Comparison of ENCODE assay signal across 8 cellular contexts in genomic region chr10:3776796-3777571, GRCh38. TPM values are rescaled to one million over a fixed set of nuclear protein-coding genes. Genes with fewer than 3 reads are reported as not detected.
DNase-seq lines count a peak whose midpoint lies in the region; ATAC-seq and TF ChIP-seq lines count a peak whose summit lies in the region.

No MANE protein-coding gene starts in this region.

- no peaks in the 10 kb centered on the region for H3K27me3 ChIP-seq in GM23248 (replicated peaks; ENCODE audit: insufficient read depth)
- H3K27me3 ChIP-seq in liver (ENCODE audit: control insufficient read depth in 4 of 4, insufficient read depth in 4 of 4, low read length in 3 of 4): no peaks in the 10 kb centered on the region
- H3K27me3 ChIP-seq in thymus (ENCODE audit: control insufficient read depth, insufficient read depth): no peaks in the 10 kb centered on the region

- H3K36me3 ChIP-seq in GM23248 (ENCODE audit: low read depth) (peaks cover 58% of the 10 kb centered on the region), liver (ENCODE audit: control insufficient read depth in 4 of 4, insufficient read depth in 3 of 4, low read depth in 1 of 4, low read length in 3 of 4) (peaks cover 14 to 63% (median 49%) of the 10 kb centered on the region in 4 donors), thymus (ENCODE audit: control insufficient read depth, insufficient read depth) (peaks cover 63% of the 10 kb centered on the region)

- peak overlapping the region; percentile 100 for H3K27ac ChIP-seq in GM23248
- peak overlapping the region; percentile 48 to 59 for H3K27ac ChIP-seq in liver (ENCODE audit: low read depth in 1 of 2, low read length in 2 of 2)
- peak overlapping the region; percentile 68 for H3K27ac ChIP-seq in thymus (ENCODE audit: low read depth)

- ATAC-seq in SK-N-SH treated with all-trans-retinoic acid at 6 μM for 48 hours: no peak
- no peak for ATAC-seq in HG02870 (IDR thresholded peaks at IDR 0.05; ENCODE audit: unreplicated experiment)

- peak overlapping the region; percentile 57 for H3K4me2 ChIP-seq in GM23248 (ENCODE audit: unreplicated experiment)

- peaks cover 43% of the 10 kb centered on the region for H3K79me2 ChIP-seq in GM23248 (ENCODE audit: insufficient read depth)

- no peak for TF ChIP-seq RAD21 in liver (IDR thresholded peaks at IDR 0.05)

- in situ Hi-C loops in GM23248 (cut with MboI) (loop anchor here (10.0 to 25.0 kb wide), 2 partner anchors 532 to 985 kb away; no protein-coding TSS in a partner anchor), T47D (cut with HindIII; ENCODE audit: low pct_unique_long_range_greater_than_20kb, low sequenced_read_pairs) (no loop called here)

- H3K4me3 ChIP-seq in GM23248 (peak overlapping the region; percentile 23), liver (ENCODE audit: low read depth in 1 of 3, low read length in 3 of 3) (no peak overlapping the region), thymus (ENCODE audit: low read length) (no peak overlapping the region)

- 0 out of 2 replicates have a peak, but pooled peaks cover under 1% of the 10 kb centered on the region for H4K20me1 ChIP-seq in GM23248 (ENCODE audit: insufficient read depth)

- H3F3A ChIP-seq in GM23248 (ENCODE audit: insufficient read depth): peaks cover 91% of the 10 kb centered on the region

- H3K9me2 ChIP-seq in GM23248 (ENCODE audit: insufficient read depth): no peaks in the 10 kb centered on the region

- H3K9me3 ChIP-seq in GM23248 (ENCODE audit: low read depth): no peaks in the 10 kb centered on the region
- no peaks in the 10 kb centered on the region for H3K9me3 ChIP-seq in liver (ENCODE audit: control insufficient read depth in 4 of 4, low read length in 3 of 4)
- H3K9me3 ChIP-seq in thymus (ENCODE audit: control insufficient read depth): no peaks in the 10 kb centered on the region

- WGBS in GM23248 (ENCODE audit: low coverage in 1 of 2, low lambda C conversion rate in 2 of 2, missing lambda C conversion rate in 2 of 2), 2 experiments: 30 to 31% methylated on average over 13 of the region's 13 CpGs
- 71% methylated on average over 13 of the region's 13 CpGs for WGBS in liver
- 75% methylated on average over 13 of the region's 13 CpGs for WGBS in thymus

- H3K4me1 ChIP-seq in GM23248 (ENCODE audit: insufficient read depth) (peaks cover 56% of the 10 kb centered on the region), liver (ENCODE audit: control insufficient read depth in 4 of 4, insufficient read depth in 4 of 4, low read length in 3 of 4) (peaks cover 1 to 24% (median 8%) of the 10 kb centered on the region in 4 donors), thymus (ENCODE audit: control insufficient read depth, insufficient read depth, low read length) (peaks cover 20% of the 10 kb centered on the region)

- no peak for TF ChIP-seq CTCF in liver (IDR thresholded peaks at IDR 0.05; ENCODE audit: low read depth, low read length, missing input control)

- H3K9ac ChIP-seq in GM23248: peak overlapping the region; percentile 100
- H3K9ac ChIP-seq in liver (ENCODE audit: low read depth in 1 of 2, low read length in 2 of 2): no peak overlapping the region

- DNase-seq in GM23248: peak; percentile 93
- DNase-seq in T47D (ENCODE audit: low read depth in 1 of 2, low spot score in 1 of 2): peak; percentile 31 to 89
- no peak for DNase-seq in NCI-H82 (lab: John Stamatoyannopoulos, UW)
- DNase-seq in HuH-7.5 (ENCODE audit: low spot score): no peak

- H2AFZ ChIP-seq in GM23248: no peak overlapping the region

TF ChIP-seq in SK-N-SH treated with all-trans-retinoic acid at 6 μM for 48 hours, 23 proteins besides CTCF, POLR2A, EP300 and RAD21:
- no peak for TF ChIP-seq GLIS3 (CRISPR knock-in tag; IDR thresholded peaks at IDR 0.05)
- TF ChIP-seq ZNF8 (CRISPR knock-in tag; IDR thresholded peaks at IDR 0.05): peak; percentile 96

TF ChIP-seq in liver, 16 proteins besides CTCF, POLR2A, EP300 and RAD21:
- TF ChIP-seq FOXA1 (IDR thresholded peaks at IDR 0.05): no peak

RNA-seq across cellular contexts. Expression of gene KLF6, which starts 8.0 kb away (rescaled TPM):
- total RNA-seq in GM23248 (2014; rRNA removed; shearing (Covaris generic)): 49.8 and 58.9 TPM in 2 replicates
- polyA plus RNA-seq in GM23248 (2016; fragmentation: Nextera tagmentation; extraction: Ambion mirVana) (264 and 279 TPM in 2 replicates), liver (100 to 1,000 TPM in 1 of 2 donors, 10 to 100 TPM in 1; 11.0 to 124 TPM), thymus (65.8 TPM)
- total RNA-seq in liver: 10 to 100 TPM; 17.7 to 26.6 TPM

Comparison
In these comparisons a context has a peak if more than half of its experiments do, and no peak if none do; other contexts are left out.
1. DNase-seq: peak in GM23248 (single experiment) and T47D (2 of 2); none in NCI-H82 (single experiment) and HuH-7.5 (single experiment).
2. Peak in every context shown above with its lines, with median percentiles within 50 percentile points of each other: H3K27ac ChIP-seq.